Comparison of ENCODE assay signal across 17 cellular contexts in genomic region chr2:233259745-233260144, GRCh38. TPM values are rescaled to one million over a fixed set of nuclear protein-coding genes. Genes with fewer than 3 reads are reported as not detected.
DNase-seq lines count a peak whose midpoint lies in the region; ATAC-seq lines count a peak whose summit lies in the region.
"Had no signal": no experiment of that assay in that cellular context is flagged by ENCODE, and none has a peak within 500 bp of the region (broad histone marks: within the 10 kb centered on the region; RNA-seq: fewer than 3 reads in every experiment).

No MANE protein-coding gene starts in this region.

- no peaks in the 10 kb centered on the region for H3K27me3 Mint-ChIP-seq in T-helper 2 cell treated with Interferon-gamma antibody and Interleukin-4, amounts not matched to agents 5 μg/mL and 100 μg/mL, for 36 hours (ENCODE audit: low read depth)
- H3K27me3 Mint-ChIP-seq in memory B cell: no peaks in the 10 kb centered on the region

- peaks cover 50% of the 10 kb centered on the region for H3K4me1 Mint-ChIP-seq in T-helper 2 cell treated with Interferon-gamma antibody and Interleukin-4, amounts not matched to agents 5 μg/mL and 100 μg/mL, for 36 hours (ENCODE audit: low read depth)
- peaks cover 27% of the 10 kb centered on the region for H3K4me1 Mint-ChIP-seq in memory B cell

- no peaks in the 10 kb centered on the region for H3K9me3 Mint-ChIP-seq in T-helper 2 cell treated with Interferon-gamma antibody and Interleukin-4, amounts not matched to agents 5 μg/mL and 100 μg/mL, for 36 hours
- no peaks in the 10 kb centered on the region for H3K9me3 Mint-ChIP-seq in activated naive CD4-positive, alpha-beta T cell treated with anti-CD3 and anti-CD28 coated beads, Interleukin-2, amount 50 U/mL, for 72 hours
- H3K9me3 Mint-ChIP-seq in memory B cell: no peaks in the 10 kb centered on the region

- ATAC-seq in activated naive CD4-positive, alpha-beta T cell treated with anti-CD3 and anti-CD28 coated beads, Interleukin-2, amount 50 U/mL, for 72 hours: no peak
- no peak for ATAC-seq in memory B cell (ENCODE audit: low read depth)
- no peak for ATAC-seq in HG02678 (IDR thresholded peaks at IDR 0.05; ENCODE audit: unreplicated experiment)
- no peak for ATAC-seq in HG02610 (IDR thresholded peaks at IDR 0.05; ENCODE audit: unreplicated experiment)

- peaks cover 79% of the 10 kb centered on the region for H3K36me3 Mint-ChIP-seq in T-helper 2 cell treated with Interferon-gamma antibody and Interleukin-4, amounts not matched to agents 5 μg/mL and 100 μg/mL, for 36 hours (ENCODE audit: low read depth)
- peaks cover 26 to 34% of the 10 kb centered on the region in 2 donors for H3K36me3 Mint-ChIP-seq in activated naive CD4-positive, alpha-beta T cell treated with anti-CD3 and anti-CD28 coated beads, Interleukin-2, amount 50 U/mL, for 72 hours
- peaks cover 43% of the 10 kb centered on the region for H3K36me3 Mint-ChIP-seq in memory B cell

- H3K4me3 Mint-ChIP-seq in T-helper 2 cell treated with Interferon-gamma antibody and Interleukin-4, amounts not matched to agents 5 μg/mL and 100 μg/mL, for 36 hours: no peak overlapping the region
- H3K4me3 Mint-ChIP-seq in memory B cell: no peak overlapping the region

- H3K27ac Mint-ChIP-seq in T-helper 2 cell treated with Interferon-gamma antibody and Interleukin-4, amounts not matched to agents 5 μg/mL and 100 μg/mL, for 36 hours: peak overlapping the region; percentile 53
- peak overlapping the region; percentile 36 to 95 for H3K27ac Mint-ChIP-seq in activated naive CD4-positive, alpha-beta T cell treated with anti-CD3 and anti-CD28 coated beads, Interleukin-2, amount 50 U/mL, for 72 hours
- H3K27ac Mint-ChIP-seq in memory B cell: peak overlapping the region; percentile 39

- no peak for DNase-seq in T-helper 2 cell treated with Interferon-gamma antibody and Interleukin-4, amounts not matched to agents 5 μg/mL and 100 μg/mL, for 36 hours (ENCODE audit: low spot score)
- DNase-seq in T-helper 2 cell (no peak), H4 (ENCODE audit: low spot score) (peak; percentile 37), memory B cell (ENCODE audit: low spot score in 2 of 2) (no peak), posterior cingulate gyrus (no peak)
- DNase-seq in activated naive CD4-positive, alpha-beta T cell treated with anti-CD3 and anti-CD28 coated beads, Interleukin-2, amount 50 U/mL, for 72 hours (ENCODE audit: low spot score in 2 of 2): no peak
- DNase-seq: 8988T; amniotic stem cell; foreskin melanocyte; left ventricle myocardium inferior; NCI-H1092; stimulated activated naive CD4-positive, alpha-beta T cell treated with Interleukin-2 at 50 U/mL for 16 hours had no signal

- intact Hi-C loops in posterior cingulate gyrus (cut with DNase I): loop anchor here (10.0 kb wide), 1 partner anchor 185 kb away; no protein-coding TSS in a partner anchor

RNA-seq across cellular contexts. Expression of gene ATG16L1, which starts 8.3 kb away (rescaled TPM):
- 26.6 and 30.6 TPM in 2 replicates for total RNA-seq in H4 (2014; rRNA removed; shearing (Covaris generic))
- 10 to 100 TPM; 30.6 to 34.2 TPM for total RNA-seq in activated naive CD4-positive, alpha-beta T cell treated with anti-CD3 and anti-CD28 coated beads, Interleukin-2, amount 50 U/mL, for 72 hours

RNA-seq across cellular contexts. Expression of gene SAG, which starts 47.9 kb away (rescaled TPM):
- not detected in 2 replicates for total RNA-seq in H4 (2014; rRNA removed; shearing (Covaris generic))
- total RNA-seq in activated naive CD4-positive, alpha-beta T cell treated with anti-CD3 and anti-CD28 coated beads, Interleukin-2, amount 50 U/mL, for 72 hours: under 1 TPM in 1 of 2 donors, not detected in 1; 0.05 TPM
- total RNA-seq: left ventricle myocardium inferior, myocyte, Peyer's patch, urinary bladder had no signal
